Comparison of ENCODE assay signal across 1 cellular context in genomic region chr12:115375188-115375991, GRCh38.
TF ChIP-seq lines count a peak whose summit lies in the region.

No MANE protein-coding gene starts in this region.

TF ChIP-seq in GM12878, 131 proteins besides CTCF, POLR2A, EP300 and RAD21 (continued from another document):
- TF ChIP-seq ZBTB40 (IDR thresholded peaks at IDR 0.05; ENCODE audit: borderline replicate concordance), result no peak
- no peak for TF ChIP-seq ZBTB33 (IDR thresholded peaks at IDR 0.05)
- peak; percentile 34; the same call in 1 of the 2 replicates for TF ChIP-seq NBN (IDR thresholded peaks at IDR 0.05)
- no peak for TF ChIP-seq STAT3 (IDR thresholded peaks at IDR 0.05; ENCODE audit: low read depth, low read length)
- TF ChIP-seq MYC (IDR thresholded peaks at IDR 0.05; ENCODE audit: insufficient read depth, insufficient read length, insufficient replicate concordance, low read length, severe bottlenecking), result no peak
- TF ChIP-seq IKZF2 (IDR thresholded peaks at IDR 0.05), result peak; percentile 59 to 68; a peak in 3 of 4 replicates
- peak; percentile 76 for TF ChIP-seq IKZF1 (conservative IDR thresholded peaks at IDR 0.05)
- TF ChIP-seq MAX (IDR thresholded peaks at IDR 0.05; ENCODE audit: low read depth, low read length), result no peak
- no peak for TF ChIP-seq HCFC1 (IDR thresholded peaks at IDR 0.05; ENCODE audit: low read length)
- no peak for TF ChIP-seq BRCA1 (IDR thresholded peaks at IDR 0.05; ENCODE audit: low read depth, low read length)
- TF ChIP-seq FOXM1 (IDR thresholded peaks at IDR 0.05; ENCODE audit: low read depth, low read length), result peak; percentile 14; the same call in 1 of the 2 replicates
- TF ChIP-seq GATAD2B (conservative IDR thresholded peaks at IDR 0.05; ENCODE audit: low read depth), result 0 out of 2 replicates have a peak, but pooled peaks have one; percentile 41
- no peak for TF ChIP-seq RFX5 (IDR thresholded peaks at IDR 0.05; ENCODE audit: low read depth, low read length)
- no peak for TF ChIP-seq HDGF (IDR thresholded peaks at IDR 0.05)
- TF ChIP-seq ETV6 (conservative IDR thresholded peaks at IDR 0.05 in 1 of 2, IDR thresholded peaks at IDR 0.05 in 1 of 2; ENCODE audit: borderline replicate concordance in 1 of 2, low read depth in 1 of 2), result peak in 1 of 2 experiments; percentile 53; a peak in 1 of 4 replicates
- no peak for TF ChIP-seq BCLAF1 (IDR thresholded peaks at IDR 0.05)
- TF ChIP-seq SREBF1 (IDR thresholded peaks at IDR 0.05; ENCODE audit: low read length), result no peak
- no peak for TF ChIP-seq LARP7 (IDR thresholded peaks at IDR 0.05)
- no peak for TF ChIP-seq ZBTB11 (CRISPR knock-in tag; IDR thresholded peaks at IDR 0.05)
- peak; percentile 33; the same call in 1 of the 2 replicates for TF ChIP-seq PAX5 (IDR thresholded peaks at IDR 0.05; ENCODE audit: borderline replicate concordance, low read depth, low read length)
- peak; percentile 31; the same call in 1 of the 2 replicates for TF ChIP-seq BCL11A (IDR thresholded peaks at IDR 0.05; ENCODE audit: low read depth, low read length)
- TF ChIP-seq TARDBP (IDR thresholded peaks at IDR 0.05; ENCODE audit: borderline replicate concordance), result no peak
- TF ChIP-seq SP1 (IDR thresholded peaks at IDR 0.05; ENCODE audit: low read depth, low read length), result peak; percentile 48
- no peak for TF ChIP-seq BACH1 (IDR thresholded peaks at IDR 0.05; ENCODE audit: borderline replicate concordance)
- TF ChIP-seq NRF1 (conservative IDR thresholded peaks at IDR 0.05; ENCODE audit: low read depth, low read length), result no peak
- TF ChIP-seq JUNB (IDR thresholded peaks at IDR 0.05), result peak; percentile 61
- no peak for TF ChIP-seq EZH2 (IDR thresholded peaks at IDR 0.05; ENCODE audit: borderline replicate concordance, control insufficient read depth, low read depth, low read length)
- no peak for TF ChIP-seq PRDM15 (CRISPR knock-in tag; IDR thresholded peaks at IDR 0.05)
- no peak for TF ChIP-seq PBX3 (IDR thresholded peaks at IDR 0.05; ENCODE audit: insufficient replicate concordance, low read depth, low read length)
- TF ChIP-seq MEF2B (IDR thresholded peaks at IDR 0.05; ENCODE audit: partially characterized antibody, poor library complexity, severe bottlenecking), result no peak
- TF ChIP-seq REST (IDR thresholded peaks at IDR 0.05; ENCODE audit: low read depth, low read length), result no peak
- TF ChIP-seq IRF4 (IDR thresholded peaks at IDR 0.05; ENCODE audit: low read depth, low read length), result no peak
- TF ChIP-seq NR2C1 (IDR thresholded peaks at IDR 0.05), result no peak
TF ChIP-seq in GM12878: peak in this region for 32.
